In genomic region chr6:92337571-92337970, GRCh38 we compare ENCODE assay signal across 20 cellular contexts.
A peak's percentile ranks its signal among the peaks of the same experiment; 100 is the strongest.
DNase-seq lines count a peak whose midpoint lies in the region; ATAC-seq, FAIRE-seq and TF ChIP-seq lines count a peak whose summit lies in the region.
"Had no signal": no experiment of that assay in that cellular context is flagged by ENCODE, and none has a peak within 500 bp of the region (broad histone marks: within the 10 kb centered on the region; RNA-seq: fewer than 3 reads in every experiment).

No MANE protein-coding gene starts in this region.

- WGBS in smooth muscle cell (ENCODE audit: low lambda C conversion rate) = 55% methylated on average over 2 of the region's 2 CpGs

- H3K9me2 ChIP-seq in PC-3 (replicated peaks; ENCODE audit: low read length) = no peaks in the 10 kb centered on the region

- no TSS peak for BruUV-seq in PC-3 (replicated peaks; lab: Mats Ljungman, UMichigan)

- no peak overlapping the region for H3K4me2 ChIP-seq in PC-3 (ENCODE audit: low read length)
- no peak overlapping the region for H3K4me2 ChIP-seq in smooth muscle cell
- H3K4me2 ChIP-seq: A549; BLaER1 treated with 17β-estradiol and CSF1 and Interleukin-3, amounts not matched to agents 10 nM and 100 nM had no signal

- intact Hi-C loops in PC-3 (cut with micrococcal nuclease) = no loop called here
- intact Hi-C loops in kidney (cut with DNase I) = no loop called here

- ATAC-seq in PC-3 (peak; percentile 51), HG03469 (IDR thresholded peaks at IDR 0.05; ENCODE audit: unreplicated experiment) (no peak)
- ATAC-seq: A549; CD8-positive, alpha-beta T cell had no signal

- no peaks in the 10 kb centered on the region for H3K79me2 ChIP-seq in PC-3 (ENCODE audit: low read length)
- H3K79me2 ChIP-seq in smooth muscle cell (ENCODE audit: low read depth) = no peaks in the 10 kb centered on the region

- H3K9me3 ChIP-seq in PC-3 (ENCODE audit: low read length) = no peaks in the 10 kb centered on the region
- H3K9me3 ChIP-seq in smooth muscle cell (replicated peaks; ENCODE audit: low read depth) = no peaks in the 10 kb centered on the region
- H3K9me3 ChIP-seq in kidney (ENCODE audit: control insufficient read depth in 1 of 2, low read length in 2 of 2) = no peaks in the 10 kb centered on the region
- H3K9me3 ChIP-seq: A549; BLaER1 treated with 17β-estradiol and CSF1 and Interleukin-3, amounts not matched to agents 10 nM and 100 nM; Caco-2 had no signal

- no peaks in the 10 kb centered on the region for H3F3A ChIP-seq in PC-3 (ENCODE audit: low read length, unreplicated experiment)
- no peaks in the 10 kb centered on the region for H3F3A ChIP-seq in smooth muscle cell (ENCODE audit: low read depth)

- CTCF ChIA-PET in HEK293T (lab: Yijun Ruan, JAX) (no interaction called here), PC-3 (lab: Charles Lee) (no interaction called here)

- H3K9ac ChIP-seq in PC-3 (ENCODE audit: low read length) = no peak overlapping the region
- H3K9ac ChIP-seq in smooth muscle cell (ENCODE audit: low read depth) = no peak overlapping the region
- no peak overlapping the region for H3K9ac ChIP-seq in kidney (ENCODE audit: low read length in 2 of 2)
- H3K9ac ChIP-seq: BLaER1 treated with 17β-estradiol and CSF1 and Interleukin-3, amounts not matched to agents 10 nM and 100 nM had no signal

- no peak for TF ChIP-seq CTCF in PC-3 (conservative IDR thresholded peaks at IDR 0.05; ENCODE audit: low read depth, low read length)
- no peak for TF ChIP-seq CTCF in smooth muscle cell (IDR thresholded peaks at IDR 0.05; ENCODE audit: borderline replicate concordance, insufficient read depth, poor library complexity, severe bottlenecking)
- TF ChIP-seq CTCF in kidney (IDR thresholded peaks at IDR 0.05; ENCODE audit: borderline replicate concordance, extremely low read depth, insufficient read depth) = no peak

- H3K36me3 ChIP-seq in PC-3 (ENCODE audit: low read depth, low read length) (no peaks in the 10 kb centered on the region), smooth muscle cell (ENCODE audit: low read depth) (no peaks in the 10 kb centered on the region), kidney (ENCODE audit: control insufficient read depth in 1 of 2, insufficient read depth in 2 of 2, low read length in 2 of 2) (no peaks in the 10 kb centered on the region)
- H3K36me3 ChIP-seq: BLaER1 treated with 17β-estradiol and CSF1 and Interleukin-3, amounts not matched to agents 10 nM and 100 nM had no signal

- H4K20me1 ChIP-seq in PC-3 (ENCODE audit: low read length) = no peaks in the 10 kb centered on the region
- no peaks in the 10 kb centered on the region for H4K20me1 ChIP-seq in smooth muscle cell (ENCODE audit: low read depth)
- H4K20me1 ChIP-seq: BLaER1 treated with 17β-estradiol and CSF1 and Interleukin-3, amounts not matched to agents 10 nM and 100 nM had no signal

- no peak for FAIRE-seq in kidney (lab: Jason Lieb, UNC)
- FAIRE-seq: A549, D721Med, G401.6, GM12891, GM19239 had no signal

- peaks cover 22% of the 10 kb centered on the region; the same call in 1 of the 2 replicates for H3K4me1 ChIP-seq in PC-3 (ENCODE audit: insufficient read depth, low read length)
- H3K4me1 ChIP-seq in smooth muscle cell (ENCODE audit: low read depth) = no peaks in the 10 kb centered on the region
- H3K4me1 ChIP-seq in kidney (ENCODE audit: control insufficient read depth in 1 of 2, insufficient read depth in 1 of 2, low read depth in 1 of 2, low read length in 2 of 2) = no peaks in the 10 kb centered on the region
- H3K4me1 ChIP-seq: A549; BLaER1 treated with 17β-estradiol and CSF1 and Interleukin-3, amounts not matched to agents 10 nM and 100 nM; Caco-2 had no signal

- DNase-seq in HEK293T (ENCODE audit: extremely low spot score) = no peak
- DNase-seq in PC-3 = no peak
- no peak for DNase-seq in smooth muscle cell (lab: John Stamatoyannopoulos, UW; ENCODE audit: unreplicated experiment)
- DNase-seq in NCI-H1436 (lab: John Stamatoyannopoulos, UW) = no peak
- no peak for DNase-seq in kidney
- DNase-seq: AML-193; Caco-2; Calu3; CD4-positive, alpha-beta T cell; CD8-positive, alpha-beta T cell; DMS79 treated with DMSO at 0.1 percent for 48 hours; GF-D8 had no signal

- no peaks in the 10 kb centered on the region for H3K27me3 ChIP-seq in PC-3 (ENCODE audit: low read length)
- no peaks in the 10 kb centered on the region for H3K27me3 ChIP-seq in smooth muscle cell (ENCODE audit: low read depth)
- H3K27me3 ChIP-seq: BLaER1 treated with 17β-estradiol and CSF1 and Interleukin-3, amounts not matched to agents 10 nM and 100 nM had no signal

- POLR2A ChIA-PET in HEK293T (lab: Yijun Ruan, JAX) (no interaction called here), PC-3 (lab: Charles Lee; ENCODE audit: unreplicated experiment) (no interaction called here)

- H3K4me3 ChIP-seq in PC-3 (ENCODE audit: low read length) (no peak overlapping the region), smooth muscle cell (no peak overlapping the region), kidney (ENCODE audit: low read length in 2 of 2) (no peak overlapping the region)
- H3K4me3 ChIP-seq: A549; BLaER1 treated with 17β-estradiol and CSF1 and Interleukin-3, amounts not matched to agents 10 nM and 100 nM had no signal

- H2AFZ ChIP-seq in PC-3 (ENCODE audit: low read length) (no peak overlapping the region), smooth muscle cell (ENCODE audit: low read depth) (peak overlapping the region; percentile 63)

- no peak overlapping the region for H3K27ac ChIP-seq in PC-3 (ENCODE audit: low read length)
- no peak overlapping the region for H3K27ac ChIP-seq in smooth muscle cell (ENCODE audit: low read depth)
- H3K27ac ChIP-seq in kidney (ENCODE audit: low read depth in 2 of 2, low read length in 2 of 2) = no peak overlapping the region
- H3K27ac ChIP-seq: A549; BLaER1 treated with 17β-estradiol and CSF1 and Interleukin-3, amounts not matched to agents 10 nM and 100 nM; C4-2B had no signal

TF ChIP-seq in HEK293T, 16 proteins besides CTCF, POLR2A, EP300 and RAD21:
- TF ChIP-seq, protein P1, sequence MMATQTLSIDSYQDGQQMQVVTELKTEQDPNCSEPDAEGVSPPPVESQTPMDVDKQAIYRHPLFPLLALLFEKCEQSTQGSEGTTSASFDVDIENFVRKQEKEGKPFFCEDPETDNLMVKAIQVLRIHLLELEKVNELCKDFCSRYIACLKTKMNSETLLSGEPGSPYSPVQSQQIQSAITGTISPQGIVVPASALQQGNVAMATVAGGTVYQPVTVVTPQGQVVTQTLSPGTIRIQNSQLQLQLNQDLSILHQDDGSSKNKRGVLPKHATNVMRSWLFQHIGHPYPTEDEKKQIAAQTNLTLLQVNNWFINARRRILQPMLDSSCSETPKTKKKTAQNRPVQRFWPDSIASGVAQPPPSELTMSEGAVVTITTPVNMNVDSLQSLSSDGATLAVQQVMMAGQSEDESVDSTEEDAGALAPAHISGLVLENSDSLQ (IDR thresholded peaks at IDR 0.05) = 0 out of 2 replicates have a peak, but pooled peaks have one; percentile 21
- TF ChIP-seq ELF4 (IDR thresholded peaks at IDR 0.05) = no peak
TF ChIP-seq in HEK293T: peak in this region for 1.
